In the genomic region with DNA sequence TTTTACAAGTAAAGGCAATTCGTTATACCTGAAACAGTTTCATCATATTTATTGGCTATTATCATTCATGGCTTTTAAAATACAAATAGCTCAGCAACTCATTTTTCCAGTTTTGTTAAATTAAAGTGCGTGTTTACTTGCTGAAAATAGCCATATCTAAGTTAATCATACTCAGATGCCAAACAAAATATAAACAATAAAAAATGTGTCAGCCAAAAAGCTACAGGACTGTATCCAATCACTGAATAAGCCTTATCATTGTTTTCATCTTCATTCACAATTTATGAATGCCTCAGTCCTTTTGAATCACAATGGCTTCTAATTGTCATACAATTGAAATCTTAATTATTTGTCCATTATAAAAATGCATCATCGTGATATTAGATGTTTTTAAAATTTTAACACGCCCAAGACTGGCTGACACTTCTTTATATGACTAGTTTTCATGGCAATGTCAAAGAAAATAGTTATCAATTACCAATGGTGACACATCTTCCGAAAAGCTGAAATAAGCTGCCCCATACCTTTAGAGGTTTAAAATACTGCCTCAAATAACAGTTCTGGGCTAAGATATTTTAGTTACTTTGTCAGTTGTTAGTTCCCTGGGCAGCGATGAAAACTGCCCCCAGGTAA, we compare ENCODE assay signal across 9 cellular contexts. TPM values are rescaled to one million over a fixed set of nuclear protein-coding genes. Genes with fewer than 3 reads are reported as not detected.
DNase-seq lines count a peak whose midpoint lies in the region; ATAC-seq and TF ChIP-seq lines count a peak whose summit lies in the region.
"Had no signal": no experiment of that assay in that cellular context is flagged by ENCODE, and none has a peak within 500 bp of the region (broad histone marks: within the 10 kb centered on the region; RNA-seq: fewer than 3 reads in every experiment).

No MANE protein-coding gene starts in this region.

- H3K27me3 ChIP-seq in ACC112 (ENCODE audit: insufficient read depth, low read length) (no peaks in the 10 kb centered on the region), RWPE2 (ENCODE audit: insufficient read depth, poor library complexity, severe bottlenecking) (no peaks in the 10 kb centered on the region), osteoblast (ENCODE audit: insufficient read depth, low read length) (no peaks in the 10 kb centered on the region)

- no peak overlapping the region for H2AFZ ChIP-seq in ACC112 (ENCODE audit: low read length, unreplicated experiment)
- H2AFZ ChIP-seq in osteoblast (ENCODE audit: low read length): no peak overlapping the region

- peak overlapping the region; percentile 98 for H3K4me2 ChIP-seq in osteoblast (ENCODE audit: insufficient read depth, low read length)

- H3K27ac ChIP-seq in ACC112 (ENCODE audit: low read depth, low read length): peak overlapping the region; percentile 88
- peak overlapping the region; percentile 96 for H3K27ac ChIP-seq in RWPE2 (ENCODE audit: poor library complexity, severe bottlenecking)
- H3K27ac ChIP-seq in osteoblast (ENCODE audit: low read depth, low read length): peak overlapping the region; percentile 88

- TF ChIP-seq CTCF in RWPE2 (IDR thresholded peaks at IDR 0.05; ENCODE audit: poor library complexity, severe bottlenecking): no peak
- no peak for TF ChIP-seq CTCF in fibroblast of mammary gland (conservative IDR thresholded peaks at IDR 0.05; ENCODE audit: control insufficient read depth, insufficient read depth, low read depth, low read length)
- TF ChIP-seq CTCF in osteoblast (IDR thresholded peaks at IDR 0.05; ENCODE audit: extremely low read depth, low read depth, low read length): no peak

- H3K9me3 ChIP-seq in RWPE2 (ENCODE audit: severe bottlenecking) (no peaks in the 10 kb centered on the region), osteoblast (ENCODE audit: low read depth, low read length) (no peaks in the 10 kb centered on the region)

- H3K4me3 ChIP-seq in ACC112 (ENCODE audit: low read depth, low read length) (peak overlapping the region; percentile 92), RWPE2 (ENCODE audit: severe bottlenecking) (peak overlapping the region; percentile 83), fibroblast of mammary gland (ENCODE audit: control insufficient read depth, low read depth, low read length) (peak overlapping the region; percentile 71), osteoblast (ENCODE audit: insufficient read depth, low read length) (peak overlapping the region; percentile 94)

- no peak for DNase-seq in RWPE2 (ENCODE audit: low spot score)
- no peak for DNase-seq in fibroblast of mammary gland (ENCODE audit: low read depth)
- DNase-seq in osteoblast (ENCODE audit: insufficient read length, low spot score, missing footprints): peak; percentile 90
- no peak for DNase-seq in AG08395 (ENCODE audit: low spot score)
- DNase-seq in stimulated activated CD4-positive, alpha-beta T cell treated with anti-CD3 and anti-CD28 coated beads, Interleukin-1b, Interleukin-23, amount 100 ng/mL, for 48 hours: no peak
- DNase-seq: NK-92 treated with Interleukin-12 subunit alpha and Interleukin-12 subunit beta, amount 100 ng/mL, for 24 hours had no signal

- peaks cover 76% of the 10 kb centered on the region for H3K79me2 ChIP-seq in ACC112 (ENCODE audit: control insufficient read depth, insufficient read depth, low read length, unreplicated experiment)
- peaks cover 61% of the 10 kb centered on the region for H3K79me2 ChIP-seq in osteoblast (ENCODE audit: insufficient read depth, low read length)

- H3K36me3 ChIP-seq in ACC112 (ENCODE audit: insufficient read depth, low read length) (no peaks in the 10 kb centered on the region), RWPE2 (ENCODE audit: low read depth) (peaks cover 24% of the 10 kb centered on the region), osteoblast (ENCODE audit: insufficient read depth, low read length) (peaks cover 3% of the 10 kb centered on the region)

- peaks cover 27% of the 10 kb centered on the region for H4K20me1 ChIP-seq in osteoblast (ENCODE audit: insufficient read depth, low read length)

- peaks cover 16% of the 10 kb centered on the region for H3K4me1 ChIP-seq in ACC112 (ENCODE audit: control insufficient read depth, insufficient read depth, low read length, unreplicated experiment)
- peaks cover 35% of the 10 kb centered on the region for H3K4me1 ChIP-seq in RWPE2 (ENCODE audit: insufficient read depth, poor library complexity, severe bottlenecking)
- peaks cover 30% of the 10 kb centered on the region for H3K4me1 ChIP-seq in osteoblast (ENCODE audit: insufficient read depth, low read length)

- ATAC-seq in RWPE2 (ENCODE audit: low read depth) (no peak), HG02571 (IDR thresholded peaks at IDR 0.05; ENCODE audit: unreplicated experiment) (no peak), HG03039 (IDR thresholded peaks at IDR 0.05; ENCODE audit: unreplicated experiment) (no peak)

RNA-seq across cellular contexts. Expression of a gene that starts 1.9 kb away (rescaled TPM):
- 21.0 and 26.2 TPM in 2 replicates for total RNA-seq in osteoblast
